Comparison of ENCODE assay signal across 1 cellular context in the genomic region with DNA sequence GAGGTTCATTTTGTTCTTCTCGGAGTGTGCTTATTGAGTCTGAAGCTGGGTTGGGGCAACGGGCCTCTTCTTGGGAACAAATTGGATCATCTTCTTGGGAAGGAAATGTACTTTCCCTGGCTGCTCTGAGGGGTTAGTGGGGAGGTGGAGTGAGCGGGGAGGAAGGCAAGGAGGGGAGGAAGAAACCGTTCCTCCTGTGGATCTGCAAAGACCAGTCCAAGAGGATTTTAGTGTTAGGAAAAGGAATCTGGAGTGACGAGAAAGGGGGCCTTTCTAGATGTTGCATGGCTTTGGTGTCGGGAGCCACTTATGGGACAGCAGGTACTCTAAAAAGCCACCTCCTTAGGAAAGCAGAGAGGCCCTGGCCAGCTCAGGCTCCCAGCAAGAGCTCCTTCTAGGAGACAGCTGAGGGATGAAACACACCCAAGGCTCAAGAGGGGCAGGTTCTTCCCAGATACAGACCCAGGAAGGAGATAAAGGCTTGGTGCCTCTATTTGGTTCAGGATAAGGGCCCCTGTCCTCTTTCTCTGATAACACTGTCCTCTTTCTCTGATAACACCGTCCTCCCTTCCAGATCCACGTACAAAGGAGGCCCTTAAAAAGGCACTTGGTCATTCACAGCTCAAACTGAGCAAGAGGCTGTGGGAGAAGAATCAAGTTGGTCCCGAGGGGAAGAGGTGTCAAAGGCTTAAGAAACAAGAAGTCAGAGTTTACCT.
TF ChIP-seq lines count a peak whose summit lies in the region.

No MANE protein-coding gene starts in this region.

TF ChIP-seq in HepG2, 621 proteins besides CTCF, POLR2A, EP300 and RAD21 (continued from another document):
- TF ChIP-seq IRX3 (CRISPR knock-in tag; IDR thresholded peaks at IDR 0.05; ENCODE audit: borderline replicate concordance, low read depth) (no peak), REL (CRISPR knock-in tag; conservative IDR thresholded peaks at IDR 0.05) (no peak), ZBTB21 (CRISPR knock-in tag; IDR thresholded peaks at IDR 0.05) (no peak), CENPX (CRISPR knock-in tag; IDR thresholded peaks at IDR 0.05) (no peak), TARDBP (CRISPR knock-in tag; IDR thresholded peaks at IDR 0.05) (no peak), BRCA1 (CRISPR knock-in tag; IDR thresholded peaks at IDR 0.05) (no peak), DPF2 (CRISPR knock-in tag; IDR thresholded peaks at IDR 0.05; ENCODE audit: borderline replicate concordance, low read depth) (no peak), ZEB1 (IDR thresholded peaks at IDR 0.05; ENCODE audit: insufficient replicate concordance, low read depth) (no peak)
- TF ChIP-seq, protein P1, sequence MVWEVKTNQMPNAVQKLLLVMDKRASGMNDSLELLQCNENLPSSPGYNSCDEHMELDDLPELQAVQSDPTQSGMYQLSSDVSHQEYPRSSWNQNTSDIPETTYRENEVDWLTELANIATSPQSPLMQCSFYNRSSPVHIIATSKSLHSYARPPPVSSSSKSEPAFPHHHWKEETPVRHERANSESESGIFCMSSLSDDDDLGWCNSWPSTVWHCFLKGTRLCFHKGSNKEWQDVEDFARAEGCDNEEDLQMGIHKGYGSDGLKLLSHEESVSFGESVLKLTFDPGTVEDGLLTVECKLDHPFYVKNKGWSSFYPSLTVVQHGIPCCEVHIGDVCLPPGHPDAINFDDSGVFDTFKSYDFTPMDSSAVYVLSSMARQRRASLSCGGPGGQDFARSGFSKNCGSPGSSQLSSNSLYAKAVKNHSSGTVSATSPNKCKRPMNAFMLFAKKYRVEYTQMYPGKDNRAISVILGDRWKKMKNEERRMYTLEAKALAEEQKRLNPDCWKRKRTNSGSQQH (CRISPR knock-in tag; IDR thresholded peaks at IDR 0.05; ENCODE audit: low read depth): no peak
- TF ChIP-seq, protein P2, sequence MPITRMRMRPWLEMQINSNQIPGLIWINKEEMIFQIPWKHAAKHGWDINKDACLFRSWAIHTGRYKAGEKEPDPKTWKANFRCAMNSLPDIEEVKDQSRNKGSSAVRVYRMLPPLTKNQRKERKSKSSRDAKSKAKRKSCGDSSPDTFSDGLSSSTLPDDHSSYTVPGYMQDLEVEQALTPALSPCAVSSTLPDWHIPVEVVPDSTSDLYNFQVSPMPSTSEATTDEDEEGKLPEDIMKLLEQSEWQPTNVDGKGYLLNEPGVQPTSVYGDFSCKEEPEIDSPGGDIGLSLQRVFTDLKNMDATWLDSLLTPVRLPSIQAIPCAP (CRISPR knock-in tag; IDR thresholded peaks at IDR 0.05; ENCODE audit: low read depth): no peak
- TF ChIP-seq, protein P3, sequence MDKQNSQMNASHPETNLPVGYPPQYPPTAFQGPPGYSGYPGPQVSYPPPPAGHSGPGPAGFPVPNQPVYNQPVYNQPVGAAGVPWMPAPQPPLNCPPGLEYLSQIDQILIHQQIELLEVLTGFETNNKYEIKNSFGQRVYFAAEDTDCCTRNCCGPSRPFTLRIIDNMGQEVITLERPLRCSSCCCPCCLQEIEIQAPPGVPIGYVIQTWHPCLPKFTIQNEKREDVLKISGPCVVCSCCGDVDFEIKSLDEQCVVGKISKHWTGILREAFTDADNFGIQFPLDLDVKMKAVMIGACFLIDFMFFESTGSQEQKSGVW (CRISPR knock-in tag; IDR thresholded peaks at IDR 0.05; ENCODE audit: borderline replicate concordance): no peak
TF ChIP-seq in HepG2: peak in this region for 0.
